In the genomic region with DNA sequence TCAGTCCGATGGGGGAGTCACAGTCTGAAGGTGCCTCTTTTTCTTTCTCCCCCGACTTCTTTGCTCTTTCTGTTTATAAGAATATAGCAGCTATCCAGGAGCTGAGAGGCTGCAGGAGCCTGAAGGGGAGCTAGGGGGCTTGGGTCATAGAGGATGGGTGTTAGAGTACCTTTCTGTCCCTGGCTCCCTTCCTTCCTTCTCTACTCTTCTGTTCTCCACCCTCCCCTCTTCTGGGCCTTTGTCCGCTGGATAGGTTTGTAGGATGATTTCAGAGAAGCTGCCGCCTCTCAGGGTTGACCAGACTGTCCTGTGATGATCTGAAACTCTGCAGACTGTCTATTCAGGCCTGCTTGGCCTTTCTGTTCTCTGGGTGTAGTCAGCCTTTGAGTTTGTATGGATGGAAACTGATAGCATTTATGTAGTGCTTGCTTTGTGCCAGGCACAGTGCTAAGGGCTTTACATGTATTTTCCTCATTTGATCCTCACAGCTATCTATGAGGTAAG, we compare ENCODE assay signal across 35 cellular contexts. TPM values are rescaled to one million over a fixed set of nuclear protein-coding genes. Genes with fewer than 3 reads are reported as not detected.
"Had no signal": no experiment of that assay in that cellular context is flagged by ENCODE, and none has a peak within 500 bp of the region (broad histone marks: within the 10 kb centered on the region; RNA-seq: fewer than 3 reads in every experiment).

No MANE protein-coding gene starts in this region.

- H3K4me3 ChIP-seq: ascending aorta, ovary, sigmoid colon, smooth muscle cell, stomach, thyroid gland, upper lobe of right lung had no signal

- DNase-seq: activated CD4-positive, alpha-beta memory T cell treated with anti-CD3 and anti-CD28 coated beads for 36 hours; activated CD4-positive, alpha-beta T cell treated with anti-CD3 and anti-CD28 coated beads, Interleukin-2, amount 10 ng/mL, durations not matched to agents 24 days and 14 days; activated CD4-positive, CD25-positive, alpha-beta regulatory T cell treated with anti-CD3 and anti-CD28 coated beads, Interleukin-2, amount 50 U/mL, for 72 hours; activated CD8-positive, alpha-beta memory T cell treated with anti-CD3 and anti-CD28 coated beads, Interleukin-2, amount 50 U/mL, for 4 hours; activated gamma-delta T cell; activated naive CD4-positive, alpha-beta T cell treated with anti-CD3 and anti-CD28 coated beads, Interleukin-2, amount 10 ng/mL, durations not matched to agents 7 days and 5 days; activated naive CD8-positive, alpha-beta T cell treated with anti-CD3 and anti-CD28 coated beads, Interleukin-2, amount 10 ng/mL, durations not matched to agents 7 days and 5 days; activated T-cell treated with anti-CD3 and anti-CD28 coated beads, Interleukin-2, amount 50 U/mL, for 1 hour; brain microvascular endothelial cell; central memory CD4-positive, alpha-beta T cell; endodermal cell; foreskin fibroblast; head of caudate nucleus; hippocampal formation; immature natural killer cell; kidney; left colon; mammary epithelial cell; naive B cell; sigmoid colon; stimulated activated CD4-positive, alpha-beta T cell treated with anti-CD3 and anti-CD28 coated beads, Interleukin-1b, Interleukin-23, amount 100 ng/mL, for 48 hours; stimulated activated CD4-positive, alpha-beta T cell treated with anti-CD3 and anti-CD28 coated beads, Interleukin-4, amount 100 ng/mL, for 4 hours; stimulated activated CD8-positive, alpha-beta memory T cell treated with anti-CD3 and anti-CD28 coated beads, Interleukin-4, amount 100 ng/mL, for 48 hours; stimulated activated naive B cell treated with anti-CD40 and anti-IgM and Interleukin-4, amounts not matched to agents 10 μg/mL and 1 μg/mL and 100 μg/mL, for 72 hours; stomach; thyroid gland; upper lobe of right lung had no signal

- H3K9me3 Mint-ChIP-seq: activated CD4-positive, alpha-beta memory T cell treated with anti-CD3 and anti-CD28 coated beads for 36 hours; activated CD4-positive, alpha-beta T cell treated with anti-CD3 and anti-CD28 coated beads, Interleukin-2, amount 10 ng/mL, durations not matched to agents 24 days and 14 days; activated naive CD4-positive, alpha-beta T cell treated with anti-CD3 and anti-CD28 coated beads, Interleukin-2, amount 10 ng/mL, durations not matched to agents 7 days and 5 days; activated naive CD8-positive, alpha-beta T cell treated with anti-CD3 and anti-CD28 coated beads, Interleukin-2, amount 10 ng/mL, durations not matched to agents 7 days and 5 days; activated T-helper 1 cell treated with anti-CD3 and anti-CD28 coated beads, Interleukin-12 subunit alpha, Interleukin-12 subunit beta, Interleukin-2, Interleukin-4 antibody, amounts not matched to agents 30 ng/mL and 10 ng/mL and 1 ng/mL, durations not matched to agents 14 hours and 24 hours and 36 hours; endodermal cell; immature natural killer cell; stimulated activated naive B cell treated with anti-CD40 and anti-IgM and Interleukin-4, amounts not matched to agents 10 μg/mL and 1 μg/mL and 100 μg/mL, for 72 hours had no signal

- H3K4me1 ChIP-seq: ascending aorta, sigmoid colon, stomach, thyroid gland, upper lobe of right lung had no signal

- H3K27ac ChIP-seq: ascending aorta, brain microvascular endothelial cell, ovary, sigmoid colon, stomach, thyroid gland, upper lobe of right lung had no signal

- H3K9me3 ChIP-seq: ascending aorta, ovary, sigmoid colon, stomach, thyroid gland, upper lobe of right lung had no signal

- ATAC-seq: esophagus mucosa, left colon, upper lobe of right lung had no signal

- H3K27me3 Mint-ChIP-seq: activated CD4-positive, alpha-beta T cell treated with anti-CD3 and anti-CD28 coated beads, Interleukin-2, amount 10 ng/mL, durations not matched to agents 24 days and 14 days; activated naive CD8-positive, alpha-beta T cell treated with anti-CD3 and anti-CD28 coated beads, Interleukin-2, amount 10 ng/mL, durations not matched to agents 7 days and 5 days had no signal

- H3K4me3 Mint-ChIP-seq: activated CD4-positive, alpha-beta memory T cell treated with anti-CD3 and anti-CD28 coated beads for 36 hours; activated CD4-positive, alpha-beta T cell treated with anti-CD3 and anti-CD28 coated beads, Interleukin-2, amount 10 ng/mL, durations not matched to agents 24 days and 14 days; activated naive CD4-positive, alpha-beta T cell treated with anti-CD3 and anti-CD28 coated beads, Interleukin-2, amount 10 ng/mL, durations not matched to agents 7 days and 5 days; activated naive CD8-positive, alpha-beta T cell treated with anti-CD3 and anti-CD28 coated beads, Interleukin-2, amount 10 ng/mL, durations not matched to agents 7 days and 5 days; activated T-helper 1 cell treated with anti-CD3 and anti-CD28 coated beads, Interleukin-12 subunit alpha, Interleukin-12 subunit beta, Interleukin-2, Interleukin-4 antibody, amounts not matched to agents 30 ng/mL and 10 ng/mL and 1 ng/mL, durations not matched to agents 14 hours and 24 hours and 36 hours; endodermal cell; immature natural killer cell; naive B cell; stimulated activated naive B cell treated with anti-CD40 and anti-IgM and Interleukin-4, amounts not matched to agents 10 μg/mL and 1 μg/mL and 100 μg/mL, for 72 hours had no signal

- H3K27ac Mint-ChIP-seq: activated CD4-positive, alpha-beta memory T cell treated with anti-CD3 and anti-CD28 coated beads for 36 hours; activated CD4-positive, alpha-beta T cell treated with anti-CD3 and anti-CD28 coated beads, Interleukin-2, amount 10 ng/mL, durations not matched to agents 24 days and 14 days; activated naive CD4-positive, alpha-beta T cell treated with anti-CD3 and anti-CD28 coated beads, Interleukin-2, amount 10 ng/mL, durations not matched to agents 7 days and 5 days; activated naive CD8-positive, alpha-beta T cell treated with anti-CD3 and anti-CD28 coated beads, Interleukin-2, amount 10 ng/mL, durations not matched to agents 7 days and 5 days; activated T-helper 1 cell treated with anti-CD3 and anti-CD28 coated beads, Interleukin-12 subunit alpha, Interleukin-12 subunit beta, Interleukin-2, Interleukin-4 antibody, amounts not matched to agents 30 ng/mL and 10 ng/mL and 1 ng/mL, durations not matched to agents 14 hours and 24 hours and 36 hours; endodermal cell; immature natural killer cell; naive B cell; progenitor cell of endocrine pancreas; stimulated activated naive B cell treated with anti-CD40 and anti-IgM and Interleukin-4, amounts not matched to agents 10 μg/mL and 1 μg/mL and 100 μg/mL, for 72 hours had no signal

- H3K36me3 Mint-ChIP-seq: immature natural killer cell; naive B cell; stimulated activated naive B cell treated with anti-CD40 and anti-IgM and Interleukin-4, amounts not matched to agents 10 μg/mL and 1 μg/mL and 100 μg/mL, for 72 hours had no signal

- H3K36me3 ChIP-seq: brain microvascular endothelial cell, ovary, stomach, thyroid gland, upper lobe of right lung had no signal

- H3K4me1 Mint-ChIP-seq: activated CD4-positive, alpha-beta T cell treated with anti-CD3 and anti-CD28 coated beads, Interleukin-2, amount 10 ng/mL, durations not matched to agents 24 days and 14 days; activated naive CD4-positive, alpha-beta T cell treated with anti-CD3 and anti-CD28 coated beads, Interleukin-2, amount 10 ng/mL, durations not matched to agents 7 days and 5 days; immature natural killer cell had no signal

RNA-seq across cellular contexts. Expression of a gene that starts 26.3 kb away (rescaled TPM):
- polyA plus RNA-seq: immature natural killer cell had no signal

RNA-seq across cellular contexts. Expression of a gene that starts 33.2 kb away (rescaled TPM):
- polyA plus RNA-seq: immature natural killer cell, liver, mammary epithelial cell, neural cell, ovary, sigmoid colon, smooth muscle cell, stomach had no signal
